In the genomic region with DNA sequence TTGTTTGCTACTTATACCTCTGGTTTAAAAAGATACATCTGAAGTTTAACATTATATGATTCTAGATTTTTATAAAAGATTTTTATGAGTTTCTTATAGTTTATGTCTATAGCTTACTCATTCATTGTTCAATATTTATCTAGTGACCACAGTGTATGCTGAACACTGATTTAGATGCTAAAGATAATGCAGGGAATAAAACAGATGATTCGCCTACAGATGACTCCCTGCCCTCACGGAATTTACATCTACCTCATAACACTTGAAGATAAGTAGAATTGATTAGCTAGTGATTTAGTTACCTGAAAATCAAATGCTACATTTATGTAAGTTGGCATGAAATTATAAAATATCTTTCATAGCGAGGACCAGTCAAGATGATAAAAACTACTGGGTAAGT, we compare ENCODE assay signal across 18 cellular contexts.
"Had no signal": no experiment of that assay in that cellular context is flagged by ENCODE, and none has a peak within 500 bp of the region (broad histone marks: within the 10 kb centered on the region; RNA-seq: fewer than 3 reads in every experiment).

No MANE protein-coding gene starts in this region.

- H3K4me3 Mint-ChIP-seq: activated B cell treated with CpG ODN at 0.5 μM for 24 hours; activated CD4-positive, alpha-beta T cell treated with anti-CD3 and anti-CD28 coated beads, Interleukin-2, amount 10 ng/mL, durations not matched to agents 24 days and 14 days; activated naive CD8-positive, alpha-beta T cell treated with anti-CD3 and anti-CD28 coated beads for 36 hours; central memory CD8-positive, alpha-beta T cell had no signal

- H3K27ac Mint-ChIP-seq: activated CD4-positive, alpha-beta T cell treated with anti-CD3 and anti-CD28 coated beads, Interleukin-2, amount 10 ng/mL, durations not matched to agents 24 days and 14 days had no signal

- H3K9me3 ChIP-seq: body of pancreas, lower lobe of right lung, ovary, thoracic aorta, upper lobe of right lung had no signal

- H3K4me3 ChIP-seq: body of pancreas, coronary artery, lower lobe of right lung, ovary, thoracic aorta, upper lobe of right lung had no signal

- H3K27ac ChIP-seq: coronary artery, foreskin keratinocyte, lower lobe of right lung, ovary, thoracic aorta, upper lobe of right lung had no signal

- H3K4me1 ChIP-seq: foreskin keratinocyte, upper lobe of right lung had no signal

- H3K27me3 Mint-ChIP-seq: activated B cell treated with CpG ODN at 0.5 μM for 24 hours; activated CD4-positive, alpha-beta T cell treated with anti-CD3 and anti-CD28 coated beads, Interleukin-2, amount 10 ng/mL, durations not matched to agents 24 days and 14 days; activated naive CD8-positive, alpha-beta T cell treated with anti-CD3 and anti-CD28 coated beads for 36 hours; central memory CD8-positive, alpha-beta T cell had no signal

- H3K36me3 ChIP-seq: lower lobe of right lung, ovary, thoracic aorta had no signal

- H3K9me3 Mint-ChIP-seq: activated B cell treated with CpG ODN at 0.5 μM for 24 hours; activated CD4-positive, alpha-beta T cell treated with anti-CD3 and anti-CD28 coated beads, Interleukin-2, amount 10 ng/mL, durations not matched to agents 24 days and 14 days; activated naive CD8-positive, alpha-beta T cell treated with anti-CD3 and anti-CD28 coated beads for 36 hours; central memory CD8-positive, alpha-beta T cell had no signal

- DNase-seq: activated B cell treated with CpG ODN at 0.5 μM for 24 hours; activated CD4-positive, alpha-beta T cell treated with anti-CD3 and anti-CD28 coated beads, Interleukin-2, amount 10 ng/mL, durations not matched to agents 24 days and 14 days; activated CD8-positive, alpha-beta memory T cell treated with anti-CD3 and anti-CD28 coated beads, Interleukin-2, amount 50 U/mL, for 48 hours; activated naive CD8-positive, alpha-beta T cell treated with anti-CD3 and anti-CD28 coated beads for 36 hours; amygdala; body of pancreas; effector CD8-positive, alpha-beta T cell; glutamatergic neuron; lower lobe of right lung; midbrain; ovary; stimulated activated CD4-positive, alpha-beta T cell treated with anti-CD3 and anti-CD28 coated beads, Interleukin-12 subunit alpha, Interleukin-12 subunit beta, amount 100 ng/mL, for 4 hours; stimulated activated CD4-positive, alpha-beta T cell treated with anti-CD3 and anti-CD28 coated beads, Interleukin-2, amount 100 ng/mL, for 24 hours; upper lobe of right lung had no signal

- ATAC-seq: lower lobe of right lung, upper lobe of right lung had no signal

- H3K27me3 ChIP-seq: body of pancreas, foreskin keratinocyte, ovary, upper lobe of right lung had no signal
